ENCODE assay signal across 15 cellular contexts in genomic region chrX:14670819-14671218, GRCh38.
DNase-seq lines count a peak whose midpoint lies in the region; ATAC-seq and TF ChIP-seq lines count a peak whose summit lies in the region.
"Had no signal": no experiment of that assay in that cellular context is flagged by ENCODE, and none has a peak within 500 bp of the region (broad histone marks: within the 10 kb centered on the region; RNA-seq: fewer than 3 reads in every experiment).

No MANE protein-coding gene starts in this region.

- DNase-seq in GM12864 (ENCODE audit: low read depth) (peak; percentile 13), adrenal gland (no peak), Right ventricle myocardium superior (no peak), Peyer's patch (no peak)
- DNase-seq in activated CD4-positive, alpha-beta memory T cell treated with anti-CD3 and anti-CD28 coated beads, Interleukin-2, amount 10 ng/mL, durations not matched to agents 7 days and 5 days = no peak
- DNase-seq: activated CD8-positive, alpha-beta memory T cell treated with anti-CD3 and anti-CD28 coated beads for 24 hours; DND-41; NCI-H1694; right cardiac atrium; thyroid gland had no signal

- H3K27me3 Mint-ChIP-seq in activated CD4-positive, alpha-beta memory T cell treated with anti-CD3 and anti-CD28 coated beads, Interleukin-2, amount 10 ng/mL, durations not matched to agents 7 days and 5 days = no peaks in the 10 kb centered on the region
- H3K27me3 Mint-ChIP-seq: activated naive CD8-positive, alpha-beta T cell had no signal

- H3K9me3 Mint-ChIP-seq in activated CD4-positive, alpha-beta memory T cell treated with anti-CD3 and anti-CD28 coated beads, Interleukin-2, amount 10 ng/mL, durations not matched to agents 7 days and 5 days = no peaks in the 10 kb centered on the region

- H3K4me3 ChIP-seq in GM12864 (ENCODE audit: low read depth, low read length) (no peak overlapping the region), adrenal gland (no peak overlapping the region), Peyer's patch (no peak overlapping the region)
- H3K4me3 ChIP-seq: coronary artery, thyroid gland had no signal

- H3K27ac Mint-ChIP-seq in activated CD4-positive, alpha-beta memory T cell treated with anti-CD3 and anti-CD28 coated beads, Interleukin-2, amount 10 ng/mL, durations not matched to agents 7 days and 5 days = no peak overlapping the region
- H3K27ac Mint-ChIP-seq: activated naive CD8-positive, alpha-beta T cell had no signal

- TF ChIP-seq CTCF in GM12864 (IDR thresholded peaks at IDR 0.05; ENCODE audit: low read depth, low read length, missing control alignments) (no peak), adrenal gland (IDR thresholded peaks at IDR 0.05) (no peak), Peyer's patch (IDR thresholded peaks at IDR 0.05) (no peak)

- H3K4me1 ChIP-seq in adrenal gland (replicated peaks in 1 of 2) (no peaks in the 10 kb centered on the region), Peyer's patch (no peaks in the 10 kb centered on the region)
- H3K4me1 ChIP-seq: thyroid gland had no signal

- H3K27ac ChIP-seq in adrenal gland (no peak overlapping the region), Peyer's patch (no peak overlapping the region)
- H3K27ac ChIP-seq: coronary artery, thyroid gland had no signal

- H3K36me3 ChIP-seq in adrenal gland (replicated peaks in 1 of 2) (no peaks in the 10 kb centered on the region), Peyer's patch (no peaks in the 10 kb centered on the region)
- H3K36me3 ChIP-seq: thyroid gland had no signal

- POLR2A ChIA-PET in activated CD4-positive, alpha-beta memory T cell treated with anti-CD3 and anti-CD28 coated beads, Interleukin-2, amount 10 ng/mL, durations not matched to agents 7 days and 5 days (lab: Charles Lee) = no interaction called here

- peaks cover 2% of the 10 kb centered on the region for H3K4me1 Mint-ChIP-seq in activated CD4-positive, alpha-beta memory T cell treated with anti-CD3 and anti-CD28 coated beads, Interleukin-2, amount 10 ng/mL, durations not matched to agents 7 days and 5 days

- H3K27me3 ChIP-seq in adrenal gland (peaks cover 5% of the 10 kb centered on the region), Peyer's patch (no peaks in the 10 kb centered on the region)
- H3K27me3 ChIP-seq: thyroid gland had no signal

- TF ChIP-seq POLR2A in adrenal gland (IDR thresholded peaks at IDR 0.05) (no peak), Peyer's patch (IDR thresholded peaks at IDR 0.05) (no peak)

- ATAC-seq in GM19438 (IDR thresholded peaks at IDR 0.05; ENCODE audit: low read depth, unreplicated experiment) (peak; percentile 62), HG02759 (IDR thresholded peaks at IDR 0.05; ENCODE audit: unreplicated experiment) (peak; percentile 48), HG03442 (IDR thresholded peaks at IDR 0.05; ENCODE audit: unreplicated experiment) (peak; percentile 64), Right ventricle myocardium superior (ENCODE audit: poor library complexity) (no peak)
- ATAC-seq: right cardiac atrium had no signal

- WGBS in adrenal gland, 4 donors = 66 to 80% (median 69%) methylated on average over 1 of the region's 1 CpG

- H3K9me3 ChIP-seq in adrenal gland (replicated peaks in 1 of 3) (no peaks in the 10 kb centered on the region), Peyer's patch (no peaks in the 10 kb centered on the region)
- H3K9me3 ChIP-seq: thyroid gland had no signal

- CTCF ChIA-PET in activated CD4-positive, alpha-beta memory T cell treated with anti-CD3 and anti-CD28 coated beads, Interleukin-2, amount 10 ng/mL, durations not matched to agents 7 days and 5 days (lab: Charles Lee) = no interaction called here

- no peaks in the 10 kb centered on the region for H3K36me3 Mint-ChIP-seq in activated CD4-positive, alpha-beta memory T cell treated with anti-CD3 and anti-CD28 coated beads, Interleukin-2, amount 10 ng/mL, durations not matched to agents 7 days and 5 days (ENCODE audit: low read depth)
- H3K36me3 Mint-ChIP-seq: activated naive CD8-positive, alpha-beta T cell had no signal

- intact Hi-C loops in adrenal gland (cut with DNase I) = no loop called here
- intact Hi-C loops in Right ventricle myocardium superior (cut with DNase I) = no loop called here

- H3K4me3 Mint-ChIP-seq in activated CD4-positive, alpha-beta memory T cell treated with anti-CD3 and anti-CD28 coated beads, Interleukin-2, amount 10 ng/mL, durations not matched to agents 7 days and 5 days = no peak overlapping the region
- H3K4me3 Mint-ChIP-seq: activated naive CD8-positive, alpha-beta T cell had no signal
